ENCODE assay signal across 34 cellular contexts in genomic region chr7:154412105-154412504, GRCh38.
"Had no signal": no experiment of that assay in that cellular context is flagged by ENCODE, and none has a peak within 500 bp of the region (broad histone marks: within the 10 kb centered on the region; RNA-seq: fewer than 3 reads in every experiment).

No MANE protein-coding gene starts in this region.

- H3K4me3 ChIP-seq: MG63 had no signal

- H3K9me3 ChIP-seq: MG63 had no signal

- H3K27me3 ChIP-seq: MG63 had no signal

- H3K27ac ChIP-seq: KMS-11 had no signal

- DNase-seq: Karpas-422, Kasumi-1, MG63, MV-4-11, NCI-H1048, NCI-H1092, NCI-H1092 treated with DMSO at 0.1 percent for 48 hours, NCI-H1105, NCI-H1105 treated with DMSO at 0.1 percent for 48 hours, NCI-H1417, NCI-H1417 treated with DMSO at 0.1 percent for 48 hours, NCI-H1436, NCI-H1436 treated with DMSO at 0.1 percent for 48 hours, NCI-H146, NCI-H1694, NCI-H1694 treated with DMSO at 0.1 percent for 48 hours, NCI-H187, NCI-H187 treated with DMSO at 0.1 percent for 48 hours, NCI-H1930, NCI-H2029, NCI-H2029 treated with DMSO at 0.1 percent for 48 hours, NCI-H2081, NCI-H2081 treated with DMSO at 0.1 percent for 48 hours, NCI-H2107, NCI-H2171, NCI-H2171 treated with DMSO at 0.1 percent for 48 hours, NCI-H2227 treated with DMSO at 0.1 percent for 48 hours, NCI-H226, NCI-H345, NCI-H446, NCI-H446 treated with DMSO at 0.1 percent for 48 hours, NCI-H510A, NCI-H510A treated with DMSO at 0.1 percent for 48 hours had no signal

- H3K9ac ChIP-seq: KMS-11 had no signal

- H3K4me2 ChIP-seq: KMS-11 had no signal

- H3K36me3 ChIP-seq: MG63 had no signal
